ENCODE assay signal across 21 cellular contexts in genomic region chr20:31820228-31820627, GRCh38. TPM values are rescaled to one million over a fixed set of nuclear protein-coding genes. Genes with fewer than 3 reads are reported as not detected.
A peak's percentile ranks its signal among the peaks of the same experiment; 100 is the strongest.
DNase-seq lines count a peak whose midpoint lies in the region; ATAC-seq, FAIRE-seq and TF ChIP-seq lines count a peak whose summit lies in the region.
"Had no signal": no experiment of that assay in that cellular context is flagged by ENCODE, and none has a peak within 500 bp of the region (broad histone marks: within the 10 kb centered on the region; RNA-seq: fewer than 3 reads in every experiment).

No MANE protein-coding gene starts in this region.

- ATAC-seq in K562 = no peak
- ATAC-seq: HepG2 had no signal

- peaks cover 5% of the 10 kb centered on the region for H4K20me1 ChIP-seq in K562 (replicated peaks; ENCODE audit: control insufficient read depth, insufficient read depth, low read length)
- no peaks in the 10 kb centered on the region for H4K20me1 ChIP-seq in SK-N-SH (ENCODE audit: insufficient read depth)

- BruUV-seq in K562 (replicated peaks; lab: Mats Ljungman, UMichigan) (no TSS peak), Caco-2 (replicated peaks; lab: Mats Ljungman, UMichigan) (no TSS peak)

- TF ChIP-seq RAD21 in K562 (CRISPR knock-in tag; conservative IDR thresholded peaks at IDR 0.05 in 1 of 2, IDR thresholded peaks at IDR 0.05 in 1 of 2) = no peak
- TF ChIP-seq RAD21 in SK-N-SH (IDR thresholded peaks at IDR 0.05; ENCODE audit: low read length) = no peak

- H3K4me3 Mint-ChIP-seq in neural crest cell (no peak overlapping the region), Caco-2 (ENCODE audit: unreplicated experiment) (no peak overlapping the region)
- H3K4me3 Mint-ChIP-seq: CD4-positive, CD25-positive, alpha-beta regulatory T cell; CD8-positive, alpha-beta memory T cell had no signal

- CTCF ChIA-PET in K562 (lab: Yijun Ruan, JAX; ENCODE audit: low intra/inter-chr PET ratio) = no interaction called here
- CTCF ChIA-PET in Caco-2 (lab: Charles Lee) = interaction anchor here (0.6 kb wide), 1 partner anchor 336 kb away, joined by 3 read pairs; no protein-coding TSS in a partner anchor
- CTCF ChIA-PET in SK-N-SH (lab: Yijun Ruan, JAX) = interaction anchor here (1.1 to 3.4 kb wide), 3 partner anchors 14 to 211 kb away, joined by 3 to 20 read pairs (median 6); no protein-coding TSS in a partner anchor

- DNase-seq in K562 (ENCODE audit: extremely low read depth in 1 of 4, low spot score in 3 of 4) (no peak), coronary artery (ENCODE audit: low spot score) (peak; percentile 64), neural crest cell (ENCODE audit: low read depth, low spot score) (no peak), Caco-2 (no peak), SK-N-SH (no peak), NCI-H2227 (lab: John Stamatoyannopoulos, UW; ENCODE audit: unreplicated experiment) (no peak)
- DNase-seq: ACHN; BE2C; C1 segment of cervical spinal cord; CD4-positive, CD25-positive, alpha-beta regulatory T cell; CD8-positive, alpha-beta memory T cell; COR-L47 had no signal

- TF ChIP-seq POLR2A in K562 (conservative IDR thresholded peaks at IDR 0.05) = no peak

- H3K36me3 Mint-ChIP-seq in neural crest cell (ENCODE audit: low read depth) = no peaks in the 10 kb centered on the region
- H3K36me3 Mint-ChIP-seq in Caco-2 (ENCODE audit: insufficient read depth, unreplicated experiment) = no peaks in the 10 kb centered on the region
- H3K36me3 Mint-ChIP-seq: CD4-positive, CD25-positive, alpha-beta regulatory T cell; CD8-positive, alpha-beta memory T cell had no signal

- TF ChIP-seq CTCF in K562 (IDR thresholded peaks at IDR 0.05 in 2 of 3, conservative IDR thresholded peaks at IDR 0.05 in 1 of 3; ENCODE audit: insufficient read depth in 2 of 3, low read depth in 1 of 3, low read length in 3 of 3) = no peak
- no peak for TF ChIP-seq CTCF in coronary artery (IDR thresholded peaks at IDR 0.05)
- no peak for TF ChIP-seq CTCF in neural crest cell (conservative IDR thresholded peaks at IDR 0.05)
- TF ChIP-seq CTCF in Caco-2 (IDR thresholded peaks at IDR 0.05; ENCODE audit: insufficient read depth in 1 of 2, low read depth in 1 of 2, low read length in 1 of 2, severe bottlenecking in 1 of 2, unreplicated experiment in 1 of 2) = no peak
- TF ChIP-seq CTCF in SK-N-SH (IDR thresholded peaks at IDR 0.05) = no peak

- H3K36me3 ChIP-seq in K562 (ENCODE audit: control insufficient read depth, insufficient read depth, low read length) (no peaks in the 10 kb centered on the region), skeletal muscle tissue (ENCODE audit: control insufficient read depth in 3 of 3, insufficient read depth in 3 of 3, low read length in 3 of 3) (peaks cover 19 to 37% (median 23%) of the 10 kb centered on the region in 3 donors), Caco-2 (ENCODE audit: control insufficient read depth, insufficient read depth, low read length) (no peaks in the 10 kb centered on the region), SK-N-SH (replicated peaks in 1 of 2; ENCODE audit: control insufficient read depth in 1 of 2, insufficient read depth in 2 of 2, low read length in 1 of 2) (no peaks in the 10 kb centered on the region)
- H3K36me3 ChIP-seq: BE2C, HAP-1 had no signal

- TF ChIP-seq EP300 in K562 (IDR thresholded peaks at IDR 0.05; ENCODE audit: low read length) (no peak), SK-N-SH (IDR thresholded peaks at IDR 0.05; ENCODE audit: borderline replicate concordance in 1 of 2, low read depth in 1 of 2, low read length in 1 of 2) (no peak)

- POLR2A ChIA-PET in K562 (lab: Yijun Ruan, JAX) = no interaction called here
- POLR2A ChIA-PET in Caco-2 (lab: Charles Lee) = no interaction called here
- POLR2A ChIA-PET in SK-N-SH (lab: Yijun Ruan, JAX) = no interaction called here

- H3K9me1 ChIP-seq in K562 (ENCODE audit: control insufficient read depth, insufficient read depth, low read length) = no peaks in the 10 kb centered on the region

- H3K27ac Mint-ChIP-seq in neural crest cell (ENCODE audit: unreplicated experiment) (peak overlapping the region; percentile 1), Caco-2 (ENCODE audit: unreplicated experiment) (no peak overlapping the region)
- H3K27ac Mint-ChIP-seq: CD4-positive, CD25-positive, alpha-beta regulatory T cell; CD8-positive, alpha-beta memory T cell had no signal

- peaks cover 4 to 5% of the 10 kb centered on the region in 2 experiments; a peak in 2 of 5 replicates for H3K27me3 ChIP-seq in K562 (ENCODE audit: control insufficient read depth in 2 of 2, insufficient read depth in 2 of 2, low read length in 2 of 2)
- H3K27me3 ChIP-seq in skeletal muscle tissue (ENCODE audit: control insufficient read depth in 3 of 3, insufficient read depth in 3 of 3, low read length in 3 of 3) = no peaks in the 10 kb centered on the region
- no peaks in the 10 kb centered on the region for H3K27me3 ChIP-seq in Caco-2 (replicated peaks; ENCODE audit: control insufficient read depth, insufficient read depth, low read length)
- H3K27me3 ChIP-seq in SK-N-SH (ENCODE audit: insufficient read depth) = no peaks in the 10 kb centered on the region
- H3K27me3 ChIP-seq: BE2C had no signal

- no peaks in the 10 kb centered on the region for H3K79me2 ChIP-seq in K562 (ENCODE audit: control insufficient read depth, insufficient read depth, low read length)
- H3K79me2 ChIP-seq in SK-N-SH (ENCODE audit: insufficient read depth) = no peaks in the 10 kb centered on the region

- H3K4me1 Mint-ChIP-seq in neural crest cell (no peaks in the 10 kb centered on the region), Caco-2 (ENCODE audit: low read depth, unreplicated experiment) (no peaks in the 10 kb centered on the region)

- H3K4me3 ChIP-seq in K562 = no peak overlapping the region
- peak overlapping the region; percentile 35 for H3K4me3 ChIP-seq in coronary artery
- peak overlapping the region; percentile 89 to 92 (median 92) for H3K4me3 ChIP-seq in skeletal muscle tissue (ENCODE audit: low read length in 3 of 3)
- H3K4me3 ChIP-seq in Caco-2 (ENCODE audit: low read depth, low read length) = no peak overlapping the region
- no peak overlapping the region for H3K4me3 ChIP-seq in SK-N-SH (ENCODE audit: low read depth in 2 of 2, low read length in 1 of 2)
- H3K4me3 ChIP-seq: HAP-1 had no signal

- H3K9me3 ChIP-seq in K562 (replicated peaks; ENCODE audit: control insufficient read depth, insufficient read depth, low read depth, low read length) (no peaks in the 10 kb centered on the region), skeletal muscle tissue (ENCODE audit: control insufficient read depth in 3 of 3, low read length in 3 of 3) (no peaks in the 10 kb centered on the region), Caco-2 (no peaks in the 10 kb centered on the region), SK-N-SH (no peaks in the 10 kb centered on the region)
- H3K9me3 ChIP-seq: BE2C, HAP-1 had no signal

- no peak overlapping the region for H3K9ac ChIP-seq in K562 (ENCODE audit: insufficient read depth in 1 of 2, low read depth in 2 of 2, low read length in 2 of 2)
- peak overlapping the region; percentile 92 to 97 (median 95) for H3K9ac ChIP-seq in skeletal muscle tissue (ENCODE audit: low read depth in 1 of 3, low read length in 3 of 3)
- H3K9ac ChIP-seq in SK-N-SH = no peak overlapping the region

- H3K4me2 ChIP-seq in K562 (ENCODE audit: insufficient read depth, low read length) (no peak overlapping the region), SK-N-SH (no peak overlapping the region)

- H3K4me1 ChIP-seq in K562 (replicated peaks in 1 of 2; ENCODE audit: control insufficient read depth in 2 of 2, insufficient read depth in 2 of 2, low read length in 2 of 2) = peaks cover 0 to 10% of the 10 kb centered on the region in 2 experiments; a peak in 3 of 5 replicates
- H3K4me1 ChIP-seq in skeletal muscle tissue (ENCODE audit: control insufficient read depth in 3 of 3, insufficient read depth in 3 of 3, low read length in 3 of 3) = peaks cover 58 to 86% (median 58%) of the 10 kb centered on the region in 3 donors
- no peaks in the 10 kb centered on the region for H3K4me1 ChIP-seq in Caco-2
- peaks cover 0 to 16% of the 10 kb centered on the region in 2 experiments; a peak in 2 of 4 replicates for H3K4me1 ChIP-seq in SK-N-SH (ENCODE audit: control insufficient read depth in 1 of 2, insufficient read depth in 2 of 2, low read depth in 1 of 2, low read length in 1 of 2)

- in situ Hi-C loops in K562 (cut with MboI) = no loop called here

- intact Hi-C loops in K562 (cut with micrococcal nuclease) (loop anchor here (10.0 kb wide), 2 partner anchors 215 to 835 kb away; no protein-coding TSS in a partner anchor), Caco-2 (cut with micrococcal nuclease; ENCODE audit: unreplicated experiment) (no loop called here)

- 0% methylated on average over 2 of the region's 6 CpGs for WGBS in K562 (ENCODE audit: insufficient coverage, low coverage, missing lambda C conversion rate)
- WGBS in SK-N-SH (ENCODE audit: low lambda C conversion rate) = no CpG with 5 or more reads among the region's 6 CpGs

- no peaks in the 10 kb centered on the region for H3K9me3 Mint-ChIP-seq in neural crest cell
- no peaks in the 10 kb centered on the region for H3K9me3 Mint-ChIP-seq in Caco-2 (ENCODE audit: unreplicated experiment)
- H3K9me3 Mint-ChIP-seq: CD4-positive, CD25-positive, alpha-beta regulatory T cell; CD8-positive, alpha-beta memory T cell had no signal

- FAIRE-seq in K562 (lab: Jason Lieb, UNC) = no peak
- FAIRE-seq: A204.1, D721Med, G401.6, GM12891, GM19239, H1, HepG2 had no signal

- H2AFZ ChIP-seq in K562 (ENCODE audit: low read depth, low read length) (no peak overlapping the region), SK-N-SH (ENCODE audit: low read depth) (no peak overlapping the region)

- no peak overlapping the region for H3K27ac ChIP-seq in K562 (ENCODE audit: extremely low read depth, low read depth, low read length)
- peak overlapping the region in 1 of 2 donors; percentile 80 for H3K27ac ChIP-seq in coronary artery
- H3K27ac ChIP-seq in skeletal muscle tissue (ENCODE audit: low read depth, low read length) = peak overlapping the region; percentile 78
- H3K27ac ChIP-seq in SK-N-SH (ENCODE audit: low read depth in 2 of 2, low read length in 1 of 2) = no peak overlapping the region

- H3K27me3 Mint-ChIP-seq in neural crest cell (ENCODE audit: low read depth) (peaks cover 2% of the 10 kb centered on the region), Caco-2 (ENCODE audit: insufficient read depth, unreplicated experiment) (no peaks in the 10 kb centered on the region)
- H3K27me3 Mint-ChIP-seq: CD4-positive, CD25-positive, alpha-beta regulatory T cell; CD8-positive, alpha-beta memory T cell had no signal

- H3F3A ChIP-seq in SK-N-SH (replicated peaks; ENCODE audit: insufficient read depth) = peaks cover 11% of the 10 kb centered on the region

- no peaks in the 10 kb centered on the region for H3K9me2 ChIP-seq in SK-N-SH

RNA-seq across cellular contexts. Expression of gene MYLK2, which starts 1.1 kb away (rescaled TPM):
- total RNA-seq in K562 (2011; cell fraction: chromatin; rRNA removed; ENCODE audit: low replicate concordance) = 0.53 and 0.69 TPM in 2 replicates
- total RNA-seq in K562 (2011; cell fraction: nucleolus; rRNA removed) = 0.33 and 0.79 TPM in 2 replicates
- 0.31 and 0.44 TPM in 2 replicates for total RNA-seq in K562 (2011; cell fraction: nucleoplasm; rRNA removed)
- 0.33 and 0.45 TPM in 2 replicates for total RNA-seq in K562 (2014; rRNA removed)
- 0.07 and 0.10 TPM in 2 replicates for total RNA-seq in K562 (2014; rRNA removed; fragmentation: Illumina TruSeq; extraction: Trizol)
- total RNA-seq in K562 (2015; rRNA removed; fragmentation: Illumina TruSeq; extraction: Trizol) = 0.18 and 0.30 TPM in 2 replicates
- 0.25 and 0.53 TPM in 2 replicates for total RNA-seq in K562 (2021)
- 0.15 and 0.22 TPM in 2 replicates for polyA plus RNA-seq in K562 (2011; rRNA removed)
- 0.13 and 0.18 TPM in 2 replicates for polyA plus RNA-seq in K562 (2011; cell fraction: cytosol; rRNA removed)
- polyA plus RNA-seq in K562 (2011; cell fraction: nucleus; rRNA removed) = 0.79 and 0.84 TPM in 2 replicates
- 0.25 and 0.43 TPM in 2 replicates for polyA plus RNA-seq in K562 (2012)
- polyA plus RNA-seq in K562 (2014; fragmentation: Illumina TruSeq; extraction: Trizol) = 0.12 and 0.26 TPM in 2 replicates
- polyA plus RNA-seq in K562 (2014; fragmentation: Nextera tagmentation; extraction: Ambion mirVana) = not detected
- polyA plus RNA-seq in K562 (2014; rRNA removed) = 0.28 and 0.41 TPM in 2 replicates
- 0.11 and 0.18 TPM in 2 replicates for polyA minus RNA-seq in K562 (2011; rRNA and poly(A)+ RNA removed)
- polyA minus RNA-seq in K562 (2011; cell fraction: cytosol; rRNA and poly(A)+ RNA removed) = not detected in 2 replicates
- 0.13 and 0.78 TPM in 2 replicates for polyA minus RNA-seq in K562 (2011; cell fraction: nucleus; rRNA and poly(A)+ RNA removed)
- 1.6 and 1.8 TPM in 2 replicates for total RNA-seq in neural crest cell
- 21.9 TPM for total RNA-seq in skeletal muscle tissue
- 0.77 and 0.91 TPM in 2 replicates for total RNA-seq in Caco-2 (2022)
- polyA plus RNA-seq in SK-N-SH (2012; rRNA removed) = 0.21 and 0.31 TPM in 2 replicates
- polyA plus RNA-seq in SK-N-SH (2012; cell fraction: cytosol; rRNA removed) = 0.09 and 0.18 TPM in 2 replicates
- 1.0 and 1.3 TPM in 2 replicates for polyA plus RNA-seq in SK-N-SH (2012; cell fraction: nucleus; rRNA removed)
- total RNA-seq: CD4-positive, CD25-positive, alpha-beta regulatory T cell had no signal
- polyA plus RNA-seq: CD4-positive, CD25-positive, alpha-beta regulatory T cell; CD8-positive, alpha-beta memory T cell; HepG2 had no signal

RNA-seq across cellular contexts. Expression of gene FOXS1, which starts 25.2 kb away (rescaled TPM):
- total RNA-seq in K562 (2011; cell fraction: chromatin; rRNA removed; ENCODE audit: low replicate concordance) = not detected in 2 replicates
- total RNA-seq in K562 (2011; cell fraction: nucleolus; rRNA removed) = not detected in 2 replicates
- not detected in 2 replicates for total RNA-seq in K562 (2011; cell fraction: nucleoplasm; rRNA removed)
- total RNA-seq in K562 (2014; rRNA removed) (not detected in 2 replicates), K562 (2014; rRNA removed; fragmentation: Illumina TruSeq; extraction: Trizol) (not detected in 2 replicates), K562 (2015; rRNA removed; fragmentation: Illumina TruSeq; extraction: Trizol) (not detected in 2 replicates), K562 (2021) (not detected in 2 replicates), neural crest cell (not detected in 2 replicates), skeletal muscle tissue (3.1 TPM), Caco-2 (2022) (not detected in 2 replicates)
- polyA plus RNA-seq in K562 (2011; rRNA removed) (not detected in 2 replicates), K562 (2014; fragmentation: Illumina TruSeq; extraction: Trizol) (not detected in 2 replicates), K562 (2014; fragmentation: Nextera tagmentation; extraction: Ambion mirVana) (not detected), K562 (2014; rRNA removed) (not detected in 2 replicates), SK-N-SH (2012; rRNA removed) (0.73 and 0.99 TPM in 2 replicates)
- polyA plus RNA-seq in K562 (2011; cell fraction: cytosol; rRNA removed) = not detected in 2 replicates
- not detected in 2 replicates for polyA plus RNA-seq in K562 (2011; cell fraction: nucleus; rRNA removed)
- not detected in 2 replicates for polyA plus RNA-seq in K562 (2012)
- not detected in 2 replicates for polyA minus RNA-seq in K562 (2011; rRNA and poly(A)+ RNA removed)
- not detected in 2 replicates for polyA minus RNA-seq in K562 (2011; cell fraction: cytosol; rRNA and poly(A)+ RNA removed)
- not detected in 2 replicates for polyA minus RNA-seq in K562 (2011; cell fraction: nucleus; rRNA and poly(A)+ RNA removed)
- 0.48 and 0.83 TPM in 2 replicates for polyA plus RNA-seq in SK-N-SH (2012; cell fraction: cytosol; rRNA removed)
- polyA plus RNA-seq in SK-N-SH (2012; cell fraction: nucleus; rRNA removed) = 0.58 and 0.85 TPM in 2 replicates
- total RNA-seq: CD4-positive, CD25-positive, alpha-beta regulatory T cell; CD8-positive, alpha-beta memory T cell; H1; HepG2 had no signal
- polyA plus RNA-seq: CD4-positive, CD25-positive, alpha-beta regulatory T cell; CD8-positive, alpha-beta memory T cell; HepG2 had no signal

RNA-seq across cellular contexts. Expression of gene DUSP15, which starts 50.1 kb away (rescaled TPM):
- total RNA-seq in K562 (2011; cell fraction: chromatin; rRNA removed; ENCODE audit: low replicate concordance) = 0.53 TPM in 1 of 2 replicates, not detected in the other
- total RNA-seq in K562 (2011; cell fraction: nucleolus; rRNA removed) = 0.33 and 0.39 TPM in 2 replicates
- 0.29 and 0.84 TPM in 2 replicates for total RNA-seq in K562 (2011; cell fraction: nucleoplasm; rRNA removed)
- not detected in 2 replicates for total RNA-seq in K562 (2014; rRNA removed)
- total RNA-seq in K562 (2014; rRNA removed; fragmentation: Illumina TruSeq; extraction: Trizol) = not detected in 2 replicates
- not detected in 2 replicates for total RNA-seq in K562 (2015; rRNA removed; fragmentation: Illumina TruSeq; extraction: Trizol)
- total RNA-seq in K562 (2021) = not detected in 2 replicates
- polyA plus RNA-seq in K562 (2011; rRNA removed) = not detected in 2 replicates
- polyA plus RNA-seq in K562 (2011; cell fraction: cytosol; rRNA removed) = 0.09 and 0.16 TPM in 2 replicates
- polyA plus RNA-seq in K562 (2011; cell fraction: nucleus; rRNA removed) = 0.15 and 0.28 TPM in 2 replicates
- 0.22 TPM in 1 of 2 replicates, not detected in the other for polyA plus RNA-seq in K562 (2012)
- not detected in 2 replicates for polyA plus RNA-seq in K562 (2014; fragmentation: Illumina TruSeq; extraction: Trizol)
- polyA plus RNA-seq in K562 (2014; fragmentation: Nextera tagmentation; extraction: Ambion mirVana) = not detected
- polyA plus RNA-seq in K562 (2014; rRNA removed) = 0.34 and 0.66 TPM in 2 replicates
- polyA minus RNA-seq in K562 (2011; rRNA and poly(A)+ RNA removed) = not detected in 2 replicates
- polyA minus RNA-seq in K562 (2011; cell fraction: cytosol; rRNA and poly(A)+ RNA removed) = not detected in 2 replicates
- polyA minus RNA-seq in K562 (2011; cell fraction: nucleus; rRNA and poly(A)+ RNA removed) = not detected in 2 replicates
- total RNA-seq in neural crest cell = 13.5 and 13.7 TPM in 2 replicates
- total RNA-seq in skeletal muscle tissue = 2.1 TPM
- 8.2 and 9.1 TPM in 2 replicates for total RNA-seq in Caco-2 (2022)
- polyA plus RNA-seq in SK-N-SH (2012; rRNA removed) = 4.3 and 5.4 TPM in 2 replicates
- 2.6 and 4.9 TPM in 2 replicates for polyA plus RNA-seq in SK-N-SH (2012; cell fraction: cytosol; rRNA removed)
- polyA plus RNA-seq in SK-N-SH (2012; cell fraction: nucleus; rRNA removed) = 11.5 and 13.8 TPM in 2 replicates
- total RNA-seq: CD4-positive, CD25-positive, alpha-beta regulatory T cell; CD8-positive, alpha-beta memory T cell had no signal
- polyA plus RNA-seq: CD4-positive, CD25-positive, alpha-beta regulatory T cell; CD8-positive, alpha-beta memory T cell had no signal

RNA-seq across cellular contexts. Expression of gene TTLL9, which starts 50.2 kb away (rescaled TPM):
- not detected in 2 replicates for total RNA-seq in K562 (2011; cell fraction: chromatin; rRNA removed; ENCODE audit: low replicate concordance)
- total RNA-seq in K562 (2011; cell fraction: nucleolus; rRNA removed) = not detected in 2 replicates
- total RNA-seq in K562 (2011; cell fraction: nucleoplasm; rRNA removed) = not detected in 2 replicates
- not detected in 2 replicates for total RNA-seq in K562 (2014; rRNA removed)
- total RNA-seq in K562 (2014; rRNA removed; fragmentation: Illumina TruSeq; extraction: Trizol) = not detected in 2 replicates
- not detected in 2 replicates for total RNA-seq in K562 (2015; rRNA removed; fragmentation: Illumina TruSeq; extraction: Trizol)
- not detected in 2 replicates for total RNA-seq in K562 (2021)
- not detected in 2 replicates for polyA plus RNA-seq in K562 (2011; rRNA removed)
- polyA plus RNA-seq in K562 (2011; cell fraction: cytosol; rRNA removed) = not detected in 2 replicates
- polyA plus RNA-seq in K562 (2011; cell fraction: nucleus; rRNA removed) = not detected in 2 replicates
- polyA plus RNA-seq in K562 (2012) = not detected in 2 replicates
- not detected in 2 replicates for polyA plus RNA-seq in K562 (2014; fragmentation: Illumina TruSeq; extraction: Trizol)
- polyA plus RNA-seq in K562 (2014; fragmentation: Nextera tagmentation; extraction: Ambion mirVana) = under 1 TPM in 1 of 2 experiments, not detected in 1; 0.06 TPM
- 0.07 TPM in 1 of 2 replicates, not detected in the other for polyA plus RNA-seq in K562 (2014; rRNA removed)
- not detected in 2 replicates for polyA minus RNA-seq in K562 (2011; rRNA and poly(A)+ RNA removed)
- not detected in 2 replicates for polyA minus RNA-seq in K562 (2011; cell fraction: cytosol; rRNA and poly(A)+ RNA removed)
- not detected in 2 replicates for polyA minus RNA-seq in K562 (2011; cell fraction: nucleus; rRNA and poly(A)+ RNA removed)
- 2.9 and 3.3 TPM in 2 replicates for total RNA-seq in neural crest cell
- total RNA-seq in skeletal muscle tissue = 0.52 TPM
- not detected in 2 replicates for total RNA-seq in Caco-2 (2022)
- 0.23 and 0.32 TPM in 2 replicates for polyA plus RNA-seq in SK-N-SH (2012; rRNA removed)
- polyA plus RNA-seq in SK-N-SH (2012; cell fraction: cytosol; rRNA removed) = 0.24 and 0.30 TPM in 2 replicates
- polyA plus RNA-seq in SK-N-SH (2012; cell fraction: nucleus; rRNA removed) = 1.2 and 1.8 TPM in 2 replicates
- total RNA-seq: CD4-positive, CD25-positive, alpha-beta regulatory T cell; CD8-positive, alpha-beta memory T cell; H1; HepG2 had no signal
- polyA plus RNA-seq: CD4-positive, CD25-positive, alpha-beta regulatory T cell; CD8-positive, alpha-beta memory T cell; HepG2 had no signal

Comparison
In these comparisons a context has a peak if more than half of its experiments do, and no peak if none do; other contexts are left out.
1. H3K4me3 ChIP-seq: peak in coronary artery (single experiment) and skeletal muscle tissue (3 of 3); none in K562 (single experiment), Caco-2 (single experiment) and SK-N-SH (0 of 2).
2. H3K9ac ChIP-seq: peak in skeletal muscle tissue (3 of 3); none in K562 (0 of 2) and SK-N-SH (single experiment).